1 cellular context compared by ENCODE assay signal in the genomic region with DNA sequence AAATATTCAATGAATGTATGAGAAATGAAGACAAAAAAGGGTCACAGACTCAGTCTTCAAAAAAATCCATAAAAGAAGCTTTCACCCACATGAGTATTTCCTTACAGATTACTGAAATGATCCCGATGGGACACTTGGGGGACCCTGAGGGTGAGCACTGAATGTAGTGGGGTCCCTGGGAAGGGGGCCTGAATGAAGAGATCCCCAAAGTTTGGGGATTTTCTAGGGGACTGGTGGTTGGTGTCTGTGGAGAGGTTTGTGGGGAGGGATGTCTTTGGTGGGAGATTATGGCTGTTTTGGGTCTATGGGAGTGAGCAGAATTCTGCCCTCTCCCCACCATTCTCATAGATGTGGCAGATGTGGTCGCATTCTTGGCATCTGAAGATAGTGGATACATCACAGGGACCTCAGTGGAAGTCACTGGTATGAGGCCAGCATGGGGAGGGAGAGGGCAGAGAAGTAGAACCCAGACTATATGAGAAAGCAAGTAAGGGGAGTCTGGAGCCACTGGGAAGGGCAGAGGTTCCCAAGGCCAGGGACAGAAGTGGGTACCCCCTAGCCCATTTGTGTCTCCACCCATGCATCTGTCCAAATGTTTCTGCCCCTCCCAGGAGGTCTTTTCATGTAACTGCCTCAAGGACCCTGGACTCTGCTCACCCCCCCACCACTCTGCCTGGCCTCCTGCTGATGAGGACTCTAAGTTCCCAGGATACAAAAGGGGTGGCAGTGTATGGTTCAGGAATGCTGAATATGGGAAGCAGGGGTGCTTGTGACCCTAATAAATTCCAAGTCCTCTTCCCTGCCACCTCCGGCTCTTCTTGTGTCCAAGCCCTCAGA.
TF ChIP-seq lines count a peak whose summit lies in the region.

No MANE protein-coding gene starts in this region.

TF ChIP-seq in HCT116, 20 proteins besides CTCF, POLR2A, EP300 and RAD21 (continued from another document):
- TF ChIP-seq, protein P1, sequence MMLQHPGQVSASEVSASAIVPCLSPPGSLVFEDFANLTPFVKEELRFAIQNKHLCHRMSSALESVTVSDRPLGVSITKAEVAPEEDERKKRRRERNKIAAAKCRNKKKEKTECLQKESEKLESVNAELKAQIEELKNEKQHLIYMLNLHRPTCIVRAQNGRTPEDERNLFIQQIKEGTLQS (IDR thresholded peaks at IDR 0.05), result no peak
- TF ChIP-seq JUND (IDR thresholded peaks at IDR 0.05), result no peak
- TF ChIP-seq EGR1 (IDR thresholded peaks at IDR 0.05; ENCODE audit: low read depth), result no peak
- TF ChIP-seq EZH2 (IDR thresholded peaks at IDR 0.05), result no peak
- TF ChIP-seq, protein P2, sequence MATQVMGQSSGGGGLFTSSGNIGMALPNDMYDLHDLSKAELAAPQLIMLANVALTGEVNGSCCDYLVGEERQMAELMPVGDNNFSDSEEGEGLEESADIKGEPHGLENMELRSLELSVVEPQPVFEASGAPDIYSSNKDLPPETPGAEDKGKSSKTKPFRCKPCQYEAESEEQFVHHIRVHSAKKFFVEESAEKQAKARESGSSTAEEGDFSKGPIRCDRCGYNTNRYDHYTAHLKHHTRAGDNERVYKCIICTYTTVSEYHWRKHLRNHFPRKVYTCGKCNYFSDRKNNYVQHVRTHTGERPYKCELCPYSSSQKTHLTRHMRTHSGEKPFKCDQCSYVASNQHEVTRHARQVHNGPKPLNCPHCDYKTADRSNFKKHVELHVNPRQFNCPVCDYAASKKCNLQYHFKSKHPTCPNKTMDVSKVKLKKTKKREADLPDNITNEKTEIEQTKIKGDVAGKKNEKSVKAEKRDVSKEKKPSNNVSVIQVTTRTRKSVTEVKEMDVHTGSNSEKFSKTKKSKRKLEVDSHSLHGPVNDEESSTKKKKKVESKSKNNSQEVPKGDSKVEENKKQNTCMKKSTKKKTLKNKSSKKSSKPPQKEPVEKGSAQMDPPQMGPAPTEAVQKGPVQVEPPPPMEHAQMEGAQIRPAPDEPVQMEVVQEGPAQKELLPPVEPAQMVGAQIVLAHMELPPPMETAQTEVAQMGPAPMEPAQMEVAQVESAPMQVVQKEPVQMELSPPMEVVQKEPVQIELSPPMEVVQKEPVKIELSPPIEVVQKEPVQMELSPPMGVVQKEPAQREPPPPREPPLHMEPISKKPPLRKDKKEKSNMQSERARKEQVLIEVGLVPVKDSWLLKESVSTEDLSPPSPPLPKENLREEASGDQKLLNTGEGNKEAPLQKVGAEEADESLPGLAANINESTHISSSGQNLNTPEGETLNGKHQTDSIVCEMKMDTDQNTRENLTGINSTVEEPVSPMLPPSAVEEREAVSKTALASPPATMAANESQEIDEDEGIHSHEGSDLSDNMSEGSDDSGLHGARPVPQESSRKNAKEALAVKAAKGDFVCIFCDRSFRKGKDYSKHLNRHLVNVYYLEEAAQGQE (IDR thresholded peaks at IDR 0.05; ENCODE audit: low read depth), result no peak
- TF ChIP-seq CBX3 (IDR thresholded peaks at IDR 0.05; ENCODE audit: low read depth), result no peak
- TF ChIP-seq SIN3A (IDR thresholded peaks at IDR 0.05; ENCODE audit: low read depth), result no peak
- no peak; the same call in 1 of the 2 replicates for TF ChIP-seq POLR2AphosphoS5 (IDR thresholded peaks at IDR 0.05; ENCODE audit: low read depth, low read length)
- TF ChIP-seq TCF7L2 (IDR thresholded peaks at IDR 0.05; ENCODE audit: borderline replicate concordance, extremely low read depth, insufficient read depth, insufficient read length), result no peak
- TF ChIP-seq, protein P3, sequence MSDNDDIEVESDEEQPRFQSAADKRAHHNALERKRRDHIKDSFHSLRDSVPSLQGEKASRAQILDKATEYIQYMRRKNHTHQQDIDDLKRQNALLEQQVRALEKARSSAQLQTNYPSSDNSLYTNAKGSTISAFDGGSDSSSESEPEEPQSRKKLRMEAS (IDR thresholded peaks at IDR 0.05), result no peak
- TF ChIP-seq, protein P4, sequence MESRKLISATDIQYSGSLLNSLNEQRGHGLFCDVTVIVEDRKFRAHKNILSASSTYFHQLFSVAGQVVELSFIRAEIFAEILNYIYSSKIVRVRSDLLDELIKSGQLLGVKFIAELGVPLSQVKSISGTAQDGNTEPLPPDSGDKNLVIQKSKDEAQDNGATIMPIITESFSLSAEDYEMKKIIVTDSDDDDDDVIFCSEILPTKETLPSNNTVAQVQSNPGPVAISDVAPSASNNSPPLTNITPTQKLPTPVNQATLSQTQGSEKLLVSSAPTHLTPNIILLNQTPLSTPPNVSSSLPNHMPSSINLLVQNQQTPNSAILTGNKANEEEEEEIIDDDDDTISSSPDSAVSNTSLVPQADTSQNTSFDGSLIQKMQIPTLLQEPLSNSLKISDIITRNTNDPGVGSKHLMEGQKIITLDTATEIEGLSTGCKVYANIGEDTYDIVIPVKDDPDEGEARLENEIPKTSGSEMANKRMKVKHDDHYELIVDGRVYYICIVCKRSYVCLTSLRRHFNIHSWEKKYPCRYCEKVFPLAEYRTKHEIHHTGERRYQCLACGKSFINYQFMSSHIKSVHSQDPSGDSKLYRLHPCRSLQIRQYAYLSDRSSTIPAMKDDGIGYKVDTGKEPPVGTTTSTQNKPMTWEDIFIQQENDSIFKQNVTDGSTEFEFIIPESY (IDR thresholded peaks at IDR 0.05; ENCODE audit: extremely low read depth, insufficient replicate concordance, low read length), result no peak
- no peak for TF ChIP-seq SP1 (IDR thresholded peaks at IDR 0.05; ENCODE audit: low read depth)
- TF ChIP-seq ZFX (IDR thresholded peaks at IDR 0.05), result no peak
- TF ChIP-seq ELF1 (IDR thresholded peaks at IDR 0.05; ENCODE audit: borderline replicate concordance, low read depth), result no peak
- no peak for TF ChIP-seq EZH2phosphoT487 (IDR thresholded peaks at IDR 0.05; ENCODE audit: borderline replicate concordance)
- TF ChIP-seq ZNF274 (IDR thresholded peaks at IDR 0.05; ENCODE audit: low read depth, low read length), result no peak
- TF ChIP-seq FOSL1 (IDR thresholded peaks at IDR 0.05; ENCODE audit: low read depth), result no peak
